In genomic region chr12:6694701-6695100, GRCh38 we compare ENCODE assay signal across 1 cellular context.
TF ChIP-seq lines count a peak whose summit lies in the region.

No MANE protein-coding gene starts in this region.

TF ChIP-seq in HepG2, 621 proteins besides CTCF, POLR2A, EP300 and RAD21:
- TF ChIP-seq, protein P1, sequence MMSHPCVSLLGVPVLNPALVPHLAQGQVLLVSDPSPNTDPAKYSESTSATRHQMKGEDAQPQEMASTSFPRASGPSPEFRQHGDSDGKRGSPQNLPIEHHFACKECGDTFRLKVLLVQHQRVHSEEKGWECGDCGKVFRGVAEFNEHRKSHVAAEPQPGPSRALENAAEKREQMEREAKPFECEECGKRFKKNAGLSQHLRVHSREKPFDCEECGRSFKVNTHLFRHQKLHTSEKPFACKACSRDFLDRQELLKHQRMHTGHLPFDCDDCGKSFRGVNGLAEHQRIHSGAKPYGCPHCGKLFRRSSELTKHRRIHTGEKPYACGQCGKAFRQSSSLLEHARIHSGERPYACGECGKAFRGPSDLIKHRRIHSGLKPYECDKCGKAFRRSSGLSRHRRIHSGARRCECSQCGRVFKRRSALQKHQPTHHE (CRISPR knock-in tag; IDR thresholded peaks at IDR 0.05; ENCODE audit: borderline replicate concordance), result no peak
